18 cellular contexts compared by ENCODE assay signal in genomic region chr9:21653091-21653490, GRCh38.
"Had no signal": no experiment of that assay in that cellular context is flagged by ENCODE, and none has a peak within 500 bp of the region (broad histone marks: within the 10 kb centered on the region; RNA-seq: fewer than 3 reads in every experiment).

No MANE protein-coding gene starts in this region.

- H3K27ac ChIP-seq: dorsolateral prefrontal cortex, esophagus muscularis mucosa, neutrophil, parathyroid adenoma, sigmoid colon, testis, upper lobe of left lung had no signal

- H3K36me3 ChIP-seq: esophagus muscularis mucosa, neutrophil, sigmoid colon, upper lobe of left lung had no signal

- DNase-seq: activated CD4-positive, alpha-beta T cell treated with anti-CD3 and anti-CD28 coated beads for 48 hours; activated CD4-positive, CD25-positive, alpha-beta regulatory T cell; activated CD8-positive, alpha-beta T cell treated with anti-CD3 and anti-CD28 coated beads for 36 hours; activated naive CD4-positive, alpha-beta T cell treated with anti-CD3 and anti-CD28 coated beads, Interleukin-2, amount 50 U/mL, for 16 hours; activated T-cell treated with anti-CD3 and anti-CD28 coated beads, Interleukin-2, amount 50 U/mL, for 1 hour; dorsolateral prefrontal cortex; left cardiac atrium; natural killer cell; sigmoid colon; stimulated activated CD4-positive, alpha-beta T cell treated with anti-CD3 and anti-CD28 coated beads, Interleukin-4, amount 100 ng/mL, for 24 hours; T1000; testis; upper lobe of left lung had no signal

- H3K4me3 Mint-ChIP-seq: activated CD8-positive, alpha-beta T cell treated with anti-CD3 and anti-CD28 coated beads for 36 hours; natural killer cell; stimulated activated effector memory CD8-positive, alpha-beta T cell treated with anti-CD3 and anti-CD28 coated beads, Interleukin-12 subunit alpha, Interleukin-12 subunit beta, amount 100 ng/mL, for 72 hours had no signal

- ATAC-seq: activated CD8-positive, alpha-beta T cell treated with anti-CD3 and anti-CD28 coated beads for 36 hours; left cardiac atrium; natural killer cell; stimulated activated effector memory CD8-positive, alpha-beta T cell treated with anti-CD3 and anti-CD28 coated beads, Interleukin-12 subunit alpha, Interleukin-12 subunit beta, amount 100 ng/mL, for 72 hours had no signal

- H3K27ac Mint-ChIP-seq: activated CD8-positive, alpha-beta T cell treated with anti-CD3 and anti-CD28 coated beads for 36 hours; natural killer cell; stimulated activated effector memory CD8-positive, alpha-beta T cell treated with anti-CD3 and anti-CD28 coated beads, Interleukin-12 subunit alpha, Interleukin-12 subunit beta, amount 100 ng/mL, for 72 hours had no signal

- H3K4me1 ChIP-seq: parathyroid adenoma, testis, upper lobe of left lung had no signal

- H3K9me3 ChIP-seq: neutrophil, testis, upper lobe of left lung had no signal

- FAIRE-seq: colon had no signal

- H3K4me3 ChIP-seq: dorsolateral prefrontal cortex, esophagus muscularis mucosa, sigmoid colon, testis, upper lobe of left lung had no signal

- H3K4me1 Mint-ChIP-seq: natural killer cell; stimulated activated effector memory CD8-positive, alpha-beta T cell treated with anti-CD3 and anti-CD28 coated beads, Interleukin-12 subunit alpha, Interleukin-12 subunit beta, amount 100 ng/mL, for 72 hours had no signal

- H3K27me3 ChIP-seq: sigmoid colon, testis, upper lobe of left lung had no signal

- H3K36me3 Mint-ChIP-seq: stimulated activated effector memory CD8-positive, alpha-beta T cell treated with anti-CD3 and anti-CD28 coated beads, Interleukin-12 subunit alpha, Interleukin-12 subunit beta, amount 100 ng/mL, for 72 hours had no signal
